ENCODE assay signal across 8 cellular contexts in the genomic region with DNA sequence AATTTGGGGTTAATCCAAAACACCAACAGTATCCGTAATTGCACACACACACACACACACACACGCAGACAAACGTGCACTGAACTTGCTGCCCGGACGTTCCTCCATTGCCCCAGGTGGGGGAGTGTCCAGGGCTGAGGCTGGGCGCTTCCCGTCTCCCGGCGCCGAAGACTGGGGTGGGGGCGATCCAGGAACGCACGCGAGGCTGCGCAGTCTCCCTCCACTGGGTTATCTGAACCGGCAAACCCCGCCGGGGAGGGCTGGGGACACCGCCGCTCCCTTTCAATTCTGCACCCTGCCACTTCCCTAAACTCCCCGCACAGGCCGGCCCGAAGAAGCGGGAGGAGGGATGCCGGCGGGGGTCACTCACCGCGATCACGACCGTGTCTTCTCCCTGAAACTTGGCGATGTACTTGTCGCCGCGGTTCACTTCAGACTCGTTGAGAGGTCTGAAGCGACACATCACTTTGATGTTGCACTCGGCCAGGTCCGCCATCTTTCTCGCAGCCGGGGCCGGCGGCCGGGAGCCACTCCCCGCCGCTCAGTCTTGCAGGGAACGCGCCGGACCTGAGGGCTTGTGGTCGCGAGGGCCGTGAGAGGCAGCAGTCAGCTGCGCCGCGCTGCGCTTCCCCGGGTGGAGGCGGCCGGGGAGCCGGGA. TPM values are rescaled to one million over a fixed set of nuclear protein-coding genes. Genes with fewer than 3 reads are reported as not detected.
DNase-seq lines count a peak whose midpoint lies in the region; ATAC-seq and TF ChIP-seq lines count a peak whose summit lies in the region.

No MANE protein-coding gene starts in this region.

- H3K4me3 ChIP-seq in osteoblast (ENCODE audit: insufficient read depth, low read length), result peak overlapping the region; percentile 95
- H3K4me3 ChIP-seq in thyroid gland (replicated peaks in 1 of 3), result peak overlapping the region; percentile 66 to 95 (median 83)

- H3K4me1 Mint-ChIP-seq in glutamatergic neuron (ENCODE audit: low read depth, unreplicated experiment), result peaks cover 24% of the 10 kb centered on the region

- peak overlapping the region; percentile 98 for H3K4me3 Mint-ChIP-seq in glutamatergic neuron (ENCODE audit: unreplicated experiment)

- H3K36me3 ChIP-seq in osteoblast (ENCODE audit: insufficient read depth, low read length), result no peaks in the 10 kb centered on the region
- no peaks in the 10 kb centered on the region for H3K36me3 ChIP-seq in thyroid gland

- H3K79me2 ChIP-seq in osteoblast (ENCODE audit: insufficient read depth, low read length), result peaks cover 59% of the 10 kb centered on the region

- peak overlapping the region; percentile 82 for H2AFZ ChIP-seq in osteoblast (ENCODE audit: low read length)

- TF ChIP-seq POLR2A in thyroid gland (IDR thresholded peaks at IDR 0.05), result peak in 1 of 2 donors; percentile 44

- TF ChIP-seq CTCF in glutamatergic neuron (IDR thresholded peaks at IDR 0.05; ENCODE audit: partially characterized antibody, unreplicated experiment), result no peak
- no peak for TF ChIP-seq CTCF in osteoblast (IDR thresholded peaks at IDR 0.05; ENCODE audit: extremely low read depth, low read depth, low read length)
- peak in 1 of 6 experiments; percentile 12 for TF ChIP-seq CTCF in thyroid gland (IDR thresholded peaks at IDR 0.05)

- H3K36me3 Mint-ChIP-seq in glutamatergic neuron (ENCODE audit: unreplicated experiment), result no peaks in the 10 kb centered on the region

- peak overlapping the region; percentile 95 for H3K27ac Mint-ChIP-seq in glutamatergic neuron (ENCODE audit: unreplicated experiment)

- H3K9me3 ChIP-seq in osteoblast (ENCODE audit: low read depth, low read length) (no peaks in the 10 kb centered on the region), thyroid gland (no peaks in the 10 kb centered on the region)

- WGBS in thyroid gland, 2 donors, result 0% methylated on average over 20 to 27 of the region's 59 CpGs

- peaks cover 8% of the 10 kb centered on the region for H3K27me3 Mint-ChIP-seq in glutamatergic neuron (ENCODE audit: unreplicated experiment)

- H4K20me1 ChIP-seq in osteoblast (ENCODE audit: insufficient read depth, low read length), result peaks cover 32% of the 10 kb centered on the region

- intact Hi-C loops in thyroid gland (cut with DNase I), result no loop called here

- peak overlapping the region; percentile 78 for H3K4me2 ChIP-seq in osteoblast (ENCODE audit: insufficient read depth, low read length)

- H3K27ac ChIP-seq in osteoblast (ENCODE audit: low read depth, low read length) (peak overlapping the region; percentile 70), thyroid gland (peak overlapping the region; percentile 93 to 99 (median 99))

- H3K9me3 Mint-ChIP-seq in glutamatergic neuron (ENCODE audit: unreplicated experiment), result peaks cover 12% of the 10 kb centered on the region

- H3K27me3 ChIP-seq in osteoblast (ENCODE audit: insufficient read depth, low read length), result no peaks in the 10 kb centered on the region
- no peaks in the 10 kb centered on the region for H3K27me3 ChIP-seq in thyroid gland

- ATAC-seq in GM19468 (IDR thresholded peaks at IDR 0.05; ENCODE audit: extremely low read depth, unreplicated experiment), result peak; percentile 18

- peak; percentile 56 for DNase-seq in DMS114 treated with DMSO at 0.1 percent for 48 hours (lab: John Stamatoyannopoulos, UW; ENCODE audit: unreplicated experiment)
- DNase-seq in HK-2 (ENCODE audit: unreplicated experiment), result peak; percentile 51
- peak; percentile 25 to 48 for DNase-seq in SHP77 (lab: John Stamatoyannopoulos, UW)
- DNase-seq in activated naive CD4-positive, alpha-beta T cell treated with anti-CD3 and anti-CD28 coated beads, Interleukin-2, amount 50 U/mL, for 16 hours, result peak; percentile 52
- DNase-seq in glutamatergic neuron, result peak; percentile 82
- DNase-seq in osteoblast (ENCODE audit: insufficient read length, low spot score, missing footprints), result peak; percentile 77
- peak; percentile 70 to 74 for DNase-seq in thyroid gland

- H3K4me1 ChIP-seq in osteoblast (ENCODE audit: insufficient read depth, low read length) (peaks cover 23% of the 10 kb centered on the region), thyroid gland (peaks cover 29 to 33% of the 10 kb centered on the region in 2 donors)

RNA-seq across cellular contexts. Expression of a gene that starts 0.6 kb away (rescaled TPM):
- total RNA-seq in glutamatergic neuron (ENCODE audit: unreplicated experiment), result 105 TPM
- 110 and 128 TPM in 2 replicates for total RNA-seq in osteoblast
- 100 to 1,000 TPM in 1 of 4 donors, 10 to 100 TPM in 3; 83.6 to 115 (median 92.1) TPM for total RNA-seq in thyroid gland

Comparison
In these comparisons a context has a peak if more than half of its experiments do, and no peak if none do; other contexts are left out.
1. Peak in every context shown above with its lines: DNase-seq, ATAC-seq, H3K4me3 ChIP-seq and H3K27ac ChIP-seq.